ENCODE assay signal across 9 cellular contexts in the genomic region with DNA sequence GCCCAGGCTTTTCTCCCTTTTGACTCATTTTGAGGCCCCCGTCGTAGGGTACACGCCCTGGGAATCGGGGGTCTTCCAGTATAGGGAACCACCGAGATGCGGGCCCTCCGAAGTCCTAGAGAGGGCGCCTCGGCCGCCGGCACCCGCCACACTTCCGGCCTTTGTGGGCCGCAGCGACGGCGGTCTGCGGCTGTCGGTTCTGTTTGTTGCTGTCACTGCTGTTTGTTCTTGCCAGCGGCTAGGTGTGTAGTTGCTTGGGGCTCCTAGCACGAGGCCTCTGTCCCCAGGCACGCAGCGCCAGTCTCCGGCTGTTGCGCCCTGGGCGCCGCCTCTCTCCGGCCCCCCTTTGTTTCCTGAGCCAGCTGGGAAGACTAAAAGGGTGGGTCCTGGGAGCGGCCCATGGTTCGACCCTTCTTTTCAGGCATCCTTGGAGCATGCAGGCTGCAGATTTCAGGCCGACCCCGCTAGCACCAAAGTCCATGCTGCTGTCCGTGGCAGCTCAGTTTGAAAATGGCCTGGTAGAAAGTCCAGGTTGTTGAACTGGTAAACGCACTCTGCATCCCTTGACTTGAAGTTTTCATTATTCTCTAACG. TPM values are rescaled to one million over a fixed set of nuclear protein-coding genes. Genes with fewer than 3 reads are reported as not detected.
DNase-seq lines count a peak whose midpoint lies in the region; ATAC-seq and TF ChIP-seq lines count a peak whose summit lies in the region.
"Had no signal": no experiment of that assay in that cellular context is flagged by ENCODE, and none has a peak within 500 bp of the region (broad histone marks: within the 10 kb centered on the region; RNA-seq: fewer than 3 reads in every experiment).

No MANE protein-coding gene starts in this region.

- peak overlapping the region; percentile 33 to 39 for H3K4me3 ChIP-seq in foreskin fibroblast (ENCODE audit: low read depth in 1 of 2, low read length in 2 of 2)
- H3K4me3 ChIP-seq in upper lobe of left lung: peak overlapping the region; percentile 8 to 54 (median 43)

- H3K4me3 Mint-ChIP-seq in activated T-helper 17 cell treated with anti-CD3 and anti-CD28 coated beads, Interleukin-2, amount 50 U/mL, for 72 hours: peak overlapping the region; percentile 84

- intact Hi-C loops in posterior cingulate gyrus (cut with DNase I): no loop called here

- DNase-seq in NCI-H2227 treated with DMSO at 0.1 percent for 48 hours (lab: John Stamatoyannopoulos, UW) (peak; percentile 78), foreskin fibroblast (peak in 1 of 2 donors; percentile 59), posterior cingulate gyrus (peak in 6 of 10 donors; percentile 41 to 92 (median 67)), upper lobe of left lung (peak; percentile 66 to 92), H4 (ENCODE audit: low spot score) (no peak), kidney glomerular epithelial cell (lab: John Stamatoyannopoulos, UW) (no peak)

- H3K9me3 Mint-ChIP-seq in activated T-helper 17 cell treated with anti-CD3 and anti-CD28 coated beads, Interleukin-2, amount 50 U/mL, for 72 hours: no peaks in the 10 kb centered on the region

- H3K4me1 ChIP-seq in upper lobe of left lung: peaks cover 10 to 35% (median 21%) of the 10 kb centered on the region in 4 donors

- peak in 2 of 4 donors; percentile 42 to 55 for TF ChIP-seq POLR2A in upper lobe of left lung (IDR thresholded peaks at IDR 0.05)

- H3K27ac Mint-ChIP-seq in activated T-helper 17 cell treated with anti-CD3 and anti-CD28 coated beads, Interleukin-2, amount 50 U/mL, for 72 hours: peak overlapping the region; percentile 93

- H3K36me3 ChIP-seq in upper lobe of left lung: no peaks in the 10 kb centered on the region

- peak; percentile 90 for ATAC-seq in activated T-helper 17 cell treated with anti-CD3 and anti-CD28 coated beads, Interleukin-2, amount 50 U/mL, for 72 hours (replicated peaks)
- ATAC-seq in upper lobe of left lung (ENCODE audit: low FRiP score in 2 of 2): peak; percentile 80 to 91

- H3K9me3 ChIP-seq in upper lobe of left lung: no peaks in the 10 kb centered on the region

- no peaks in the 10 kb centered on the region for H3K36me3 Mint-ChIP-seq in activated T-helper 17 cell treated with anti-CD3 and anti-CD28 coated beads, Interleukin-2, amount 50 U/mL, for 72 hours (ENCODE audit: low read depth)

- no peaks in the 10 kb centered on the region for H3K27me3 ChIP-seq in upper lobe of left lung

- H3K27ac ChIP-seq in upper lobe of left lung: peak overlapping the region; percentile 70 to 91 (median 82)

- TF ChIP-seq EP300 in upper lobe of left lung (IDR thresholded peaks at IDR 0.05): no peak

- WGBS in upper lobe of left lung, 2 donors: 13 to 15% methylated on average over 9 to 35 of the region's 35 CpGs

- peak; percentile 24 for TF ChIP-seq CTCF in GM12874 (IDR thresholded peaks at IDR 0.05; ENCODE audit: insufficient read depth, low read depth, low read length)
- TF ChIP-seq CTCF in foreskin fibroblast (IDR thresholded peaks at IDR 0.05; ENCODE audit: low read depth, low read length): no peak
- TF ChIP-seq CTCF in upper lobe of left lung (IDR thresholded peaks at IDR 0.05): peak in 5 of 6 experiments; percentile 13 to 56 (median 42)

- peaks cover 12% of the 10 kb centered on the region for H3K4me1 Mint-ChIP-seq in activated T-helper 17 cell treated with anti-CD3 and anti-CD28 coated beads, Interleukin-2, amount 50 U/mL, for 72 hours

- no peaks in the 10 kb centered on the region for H3K27me3 Mint-ChIP-seq in activated T-helper 17 cell treated with anti-CD3 and anti-CD28 coated beads, Interleukin-2, amount 50 U/mL, for 72 hours

RNA-seq across cellular contexts. Expression of a gene that starts 17.8 kb away (rescaled TPM):
- 10 to 100 TPM; 42.2 to 74.6 TPM for total RNA-seq in activated T-helper 17 cell treated with anti-CD3 and anti-CD28 coated beads, Interleukin-2, amount 50 U/mL, for 72 hours
- total RNA-seq in upper lobe of left lung: 10 to 100 TPM; 19.3 to 50.4 (median 36.9) TPM
- 9.1 and 12.2 TPM in 2 replicates for total RNA-seq in H4 (2014; rRNA removed; shearing (Covaris generic))

RNA-seq across cellular contexts. Expression of a gene that starts 21.8 kb away (rescaled TPM):
- total RNA-seq in activated T-helper 17 cell treated with anti-CD3 and anti-CD28 coated beads, Interleukin-2, amount 50 U/mL, for 72 hours: under 1 TPM; 0.19 to 0.43 TPM
- 10 to 100 TPM in 5 of 6 donors, 1 to 10 TPM in 1; 2.3 to 35.6 (median 28.8) TPM for total RNA-seq in upper lobe of left lung
- 1.3 and 3.5 TPM in 2 replicates for total RNA-seq in H4 (2014; rRNA removed; shearing (Covaris generic))
- total RNA-seq: dermis microvascular lymphatic vessel endothelial cell had no signal

RNA-seq across cellular contexts. Expression of a gene that starts 51.9 kb away (rescaled TPM):
- total RNA-seq in activated T-helper 17 cell treated with anti-CD3 and anti-CD28 coated beads, Interleukin-2, amount 50 U/mL, for 72 hours: 1 to 10 TPM; 3.7 to 6.5 TPM
- 10 to 100 TPM in 4 of 6 donors, 1 to 10 TPM in 2; 8.6 to 17.8 (median 10.8) TPM for total RNA-seq in upper lobe of left lung
- total RNA-seq in H4 (2014; rRNA removed; shearing (Covaris generic)): 11.7 and 17.4 TPM in 2 replicates

Comparison
In these comparisons a context has a peak if more than half of its experiments do, and no peak if none do; other contexts are left out.
1. DNase-seq: peak in NCI-H2227 treated with DMSO at 0.1 percent for 48 hours (single experiment), posterior cingulate gyrus (6 of 10) and upper lobe of left lung (2 of 2); none in H4 (single experiment) and kidney glomerular epithelial cell (single experiment).